In the genomic region with DNA sequence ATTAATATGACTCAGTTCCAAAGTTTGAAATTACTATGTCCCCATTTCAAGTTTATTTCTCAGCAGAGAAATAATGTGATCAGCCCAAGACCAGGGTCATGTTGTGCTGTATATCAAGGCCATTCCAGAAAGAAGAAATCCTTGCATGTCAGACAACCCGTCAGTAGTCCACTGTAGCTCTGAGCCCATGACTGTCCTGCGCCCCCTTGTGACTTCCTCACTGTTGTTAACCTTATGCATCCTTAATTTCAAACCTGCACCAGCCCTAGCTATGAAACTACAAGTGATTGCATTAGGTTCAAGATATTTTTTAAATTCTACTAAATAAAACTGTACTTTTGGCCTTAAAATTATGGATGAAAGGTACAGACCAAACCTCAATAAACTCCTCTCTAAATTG, we compare ENCODE assay signal across 1 cellular context.
TF ChIP-seq lines count a peak whose summit lies in the region.

No MANE protein-coding gene starts in this region.

TF ChIP-seq in H1, 55 proteins besides CTCF, POLR2A, EP300 and RAD21:
- no peak for TF ChIP-seq POU5F1 (IDR thresholded peaks at IDR 0.05; ENCODE audit: low read depth, low read length)
- no peak for TF ChIP-seq ZNF274 (IDR thresholded peaks at IDR 0.05; ENCODE audit: borderline replicate concordance, extremely low read depth, low read length)
- no peak for TF ChIP-seq EZH2 (IDR thresholded peaks at IDR 0.05; ENCODE audit: low read depth, low read length, severe bottlenecking)
- TF ChIP-seq POLR2AphosphoS5 (IDR thresholded peaks at IDR 0.05; ENCODE audit: low read depth, low read length), result no peak
- TF ChIP-seq RXRA (IDR thresholded peaks at IDR 0.05; ENCODE audit: insufficient read depth, low read depth, low read length), result no peak
- TF ChIP-seq KDM5A (IDR thresholded peaks at IDR 0.05; ENCODE audit: low read length), result no peak
- no peak for TF ChIP-seq RNF2 (IDR thresholded peaks at IDR 0.05; ENCODE audit: borderline replicate concordance, low read depth, low read length, missing control alignments, poor library complexity, severe bottlenecking)
TF ChIP-seq in H1: peak in this region for 0.
